In genomic region chr20:41533537-41534136, GRCh38 we compare ENCODE assay signal across 20 cellular contexts.
DNase-seq lines count a peak whose midpoint lies in the region; ATAC-seq and TF ChIP-seq lines count a peak whose summit lies in the region.
"Had no signal": no experiment of that assay in that cellular context is flagged by ENCODE, and none has a peak within 500 bp of the region (broad histone marks: within the 10 kb centered on the region; RNA-seq: fewer than 3 reads in every experiment).

No MANE protein-coding gene starts in this region.

- H3K4me3 Mint-ChIP-seq in Caco-2 (ENCODE audit: unreplicated experiment) = no peak overlapping the region
- H3K4me3 Mint-ChIP-seq: brain; CD4-positive, alpha-beta T cell; T-helper 2 cell treated with Interferon-gamma antibody and Interleukin-4, amounts not matched to agents 5 μg/mL and 100 μg/mL, for 36 hours had no signal

- H3K27ac ChIP-seq in right lobe of liver = no peak overlapping the region
- H3K27ac ChIP-seq: esophagus squamous epithelium, gastroesophageal sphincter had no signal

- H3K4me1 ChIP-seq in Caco-2 (no peaks in the 10 kb centered on the region), right lobe of liver (peaks cover 0 to 12% (median 4%) of the 10 kb centered on the region in 4 donors), BE2C (no peaks in the 10 kb centered on the region; the same call in 1 of the 2 replicates)
- H3K4me1 ChIP-seq: gastroesophageal sphincter had no signal

- TF ChIP-seq POLR2A in right lobe of liver (IDR thresholded peaks at IDR 0.05) = no peak

- no peaks in the 10 kb centered on the region for H3K27me3 ChIP-seq in Caco-2 (replicated peaks; ENCODE audit: control insufficient read depth, insufficient read depth, low read length)
- H3K27me3 ChIP-seq in right lobe of liver = no peaks in the 10 kb centered on the region
- no peaks in the 10 kb centered on the region for H3K27me3 ChIP-seq in MG63
- H3K27me3 ChIP-seq in BE2C = no peaks in the 10 kb centered on the region
- H3K27me3 ChIP-seq: esophagus squamous epithelium, gastroesophageal sphincter had no signal

- H3K9me3 Mint-ChIP-seq in Caco-2 (ENCODE audit: unreplicated experiment) = no peaks in the 10 kb centered on the region

- peaks cover 8% of the 10 kb centered on the region for H3K4me1 Mint-ChIP-seq in Caco-2 (ENCODE audit: low read depth, unreplicated experiment)

- POLR2A ChIA-PET in Caco-2 (lab: Charles Lee) = no interaction called here

- BruUV-seq in Caco-2 (replicated peaks; lab: Mats Ljungman, UMichigan) = no TSS peak

- peaks cover 12% of the 10 kb centered on the region for H3K36me3 Mint-ChIP-seq in Caco-2 (ENCODE audit: insufficient read depth, unreplicated experiment)

- H3K27ac Mint-ChIP-seq in Caco-2 (ENCODE audit: unreplicated experiment) = peak overlapping the region; percentile 2
- H3K27ac Mint-ChIP-seq: brain; CD4-positive, alpha-beta T cell; T-helper 2 cell treated with Interferon-gamma antibody and Interleukin-4, amounts not matched to agents 5 μg/mL and 100 μg/mL, for 36 hours had no signal

- intact Hi-C loops in Caco-2 (cut with micrococcal nuclease; ENCODE audit: unreplicated experiment) = no loop called here
- intact Hi-C loops in right lobe of liver (cut with DNase I) = no loop called here

- CTCF ChIA-PET in Caco-2 (lab: Charles Lee) = no interaction called here

- DNase-seq in Caco-2 (no peak), NCI-H1092 (lab: John Stamatoyannopoulos, UW) (peak; percentile 32), NCI-H774 (lab: John Stamatoyannopoulos, UW) (peak; percentile 62), right lobe of liver (no peak), NOMO-1 treated with DMSO at 0.1 percent for 48 hours (lab: John Stamatoyannopoulos, UW; ENCODE audit: unreplicated experiment) (no peak), MG63 (no peak), BE2C (no peak)
- DNase-seq in activated effector memory CD4-positive, alpha-beta T cell treated with anti-CD3 and anti-CD28 coated beads, Interleukin-2, amount 50 U/mL, for 16 hours = no peak
- DNase-seq: activated CD4-positive, alpha-beta T cell treated with anti-CD3 and anti-CD28 coated beads, Interleukin-2, amount 50 U/mL, for 4 hours; CD4-positive, alpha-beta T cell; effector memory CD4-positive, alpha-beta T cell; esophagus squamous epithelium; Kasumi-1; NCI-H1105 treated with DMSO at 0.1 percent for 48 hours; SK-N-SH; stimulated activated CD4-positive, alpha-beta T cell treated with anti-CD3 and anti-CD28 coated beads, Interleukin-4, amount 100 ng/mL, for 1 hour; stimulated activated naive CD4-positive, alpha-beta T cell had no signal

- H3K36me3 ChIP-seq in Caco-2 (ENCODE audit: control insufficient read depth, insufficient read depth, low read length) (peaks cover 4% of the 10 kb centered on the region), right lobe of liver (no peaks in the 10 kb centered on the region), MG63 (peaks cover 7% of the 10 kb centered on the region; the same call in 1 of the 2 replicates), BE2C (peaks cover 28% of the 10 kb centered on the region)

- peaks cover 10% of the 10 kb centered on the region; the same call in 1 of the 2 replicates for H3K9me3 ChIP-seq in Caco-2
- H3K9me3 ChIP-seq in right lobe of liver = no peaks in the 10 kb centered on the region
- peaks cover 2% of the 10 kb centered on the region; the same call in 1 of the 2 replicates for H3K9me3 ChIP-seq in MG63
- H3K9me3 ChIP-seq in BE2C = no peaks in the 10 kb centered on the region; the same call in 1 of the 2 replicates
- H3K9me3 ChIP-seq: SK-N-SH had no signal

- peak; percentile 80 to 95 (median 86) for ATAC-seq in right lobe of liver
- ATAC-seq: gastroesophageal sphincter had no signal

- 32% methylated on average over 2 of the region's 2 CpGs for WGBS in right lobe of liver (ENCODE audit: insufficient coverage, low coverage, low lambda C conversion rate, missing lambda C conversion rate)

- H3K27me3 Mint-ChIP-seq in Caco-2 (ENCODE audit: insufficient read depth, unreplicated experiment) = no peaks in the 10 kb centered on the region
- H3K27me3 Mint-ChIP-seq: brain; CD4-positive, alpha-beta T cell had no signal

- H3K4me3 ChIP-seq in Caco-2 (ENCODE audit: low read depth, low read length) (no peak overlapping the region), right lobe of liver (no peak overlapping the region), MG63 (no peak overlapping the region), BE2C (ENCODE audit: low read depth, low read length) (no peak overlapping the region)
- H3K4me3 ChIP-seq: esophagus squamous epithelium, gastroesophageal sphincter had no signal

- TF ChIP-seq CTCF in Caco-2 (IDR thresholded peaks at IDR 0.05; ENCODE audit: insufficient read depth in 1 of 2, low read depth in 1 of 2, low read length in 1 of 2, severe bottlenecking in 1 of 2, unreplicated experiment in 1 of 2) (no peak), right lobe of liver (IDR thresholded peaks at IDR 0.05) (no peak), BE2C (IDR thresholded peaks at IDR 0.05; ENCODE audit: low read depth, low read length) (no peak)

Comparison
In these comparisons a context has a peak if more than half of its experiments do, and no peak if none do; other contexts are left out.
1. DNase-seq: peak in NCI-H1092 (single experiment) and NCI-H774 (single experiment); none in Caco-2 (0 of 2), right lobe of liver (0 of 3), NOMO-1 treated with DMSO at 0.1 percent for 48 hours (single experiment), MG63 (single experiment), activated effector memory CD4-positive, alpha-beta T cell treated with anti-CD3 and anti-CD28 coated beads, Interleukin-2, amount 50 U/mL, for 16 hours (single experiment) and BE2C (single experiment).